In the genomic region with DNA sequence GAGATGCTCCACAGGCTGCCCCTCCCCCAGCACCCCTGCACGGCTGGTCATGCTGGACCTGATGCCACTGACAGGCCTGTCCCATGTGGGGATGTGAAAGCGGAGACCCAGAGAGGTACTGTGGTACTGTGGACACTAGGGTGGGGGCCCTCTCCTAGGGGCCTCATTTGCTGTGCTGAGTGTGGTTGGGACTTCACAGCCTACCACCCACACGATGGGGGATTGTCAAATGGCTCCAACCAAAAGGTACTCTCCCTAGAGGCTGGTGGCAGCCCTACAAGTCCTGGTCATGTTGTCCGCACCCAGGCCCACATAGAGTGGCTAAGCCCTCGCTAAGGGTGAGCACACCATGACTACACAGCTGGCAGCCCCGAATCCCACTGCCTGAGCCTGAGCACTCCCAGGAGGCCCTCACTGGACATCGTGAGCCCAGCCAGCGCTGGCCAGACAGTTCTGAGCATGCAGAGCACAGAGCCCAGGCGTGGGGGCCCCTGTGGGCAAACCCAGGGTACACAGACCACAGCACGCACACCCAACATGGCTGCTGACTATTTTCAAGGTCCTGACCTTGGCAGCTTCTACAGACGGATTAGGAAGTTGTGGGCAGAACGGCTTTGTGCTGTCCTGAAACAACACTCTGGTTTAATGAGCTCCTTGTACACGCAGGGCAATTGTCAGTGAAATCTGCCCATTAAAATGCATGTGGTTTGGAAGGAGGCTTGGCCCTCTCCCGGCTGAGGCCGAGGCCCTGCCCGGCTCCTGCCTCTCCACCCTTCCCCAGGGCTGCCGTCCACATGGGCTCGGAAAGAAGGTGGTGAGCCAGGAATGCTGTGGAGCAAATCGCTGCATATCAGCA, we compare ENCODE assay signal across 1 cellular context.
TF ChIP-seq lines count a peak whose summit lies in the region.

No MANE protein-coding gene starts in this region.

TF ChIP-seq in HepG2, 621 proteins besides CTCF, POLR2A, EP300 and RAD21 (continued from another document and continues in another):
- TF ChIP-seq, protein P1, sequence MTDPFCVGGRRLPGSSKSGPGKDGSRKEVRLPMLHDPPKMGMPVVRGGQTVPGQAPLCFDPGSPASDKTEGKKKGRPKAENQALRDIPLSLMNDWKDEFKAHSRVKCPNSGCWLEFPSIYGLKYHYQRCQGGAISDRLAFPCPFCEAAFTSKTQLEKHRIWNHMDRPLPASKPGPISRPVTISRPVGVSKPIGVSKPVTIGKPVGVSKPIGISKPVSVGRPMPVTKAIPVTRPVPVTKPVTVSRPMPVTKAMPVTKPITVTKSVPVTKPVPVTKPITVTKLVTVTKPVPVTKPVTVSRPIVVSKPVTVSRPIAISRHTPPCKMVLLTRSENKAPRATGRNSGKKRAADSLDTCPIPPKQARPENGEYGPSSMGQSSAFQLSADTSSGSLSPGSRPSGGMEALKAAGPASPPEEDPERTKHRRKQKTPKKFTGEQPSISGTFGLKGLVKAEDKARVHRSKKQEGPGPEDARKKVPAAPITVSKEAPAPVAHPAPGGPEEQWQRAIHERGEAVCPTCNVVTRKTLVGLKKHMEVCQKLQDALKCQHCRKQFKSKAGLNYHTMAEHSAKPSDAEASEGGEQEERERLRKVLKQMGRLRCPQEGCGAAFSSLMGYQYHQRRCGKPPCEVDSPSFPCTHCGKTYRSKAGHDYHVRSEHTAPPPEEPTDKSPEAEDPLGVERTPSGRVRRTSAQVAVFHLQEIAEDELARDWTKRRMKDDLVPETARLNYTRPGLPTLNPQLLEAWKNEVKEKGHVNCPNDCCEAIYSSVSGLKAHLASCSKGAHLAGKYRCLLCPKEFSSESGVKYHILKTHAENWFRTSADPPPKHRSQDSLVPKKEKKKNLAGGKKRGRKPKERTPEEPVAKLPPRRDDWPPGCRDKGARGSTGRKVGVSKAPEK (CRISPR knock-in tag; IDR thresholded peaks at IDR 0.05; ENCODE audit: borderline replicate concordance), result no peak; the same call in 1 of the 2 replicates
- TF ChIP-seq, protein P2, sequence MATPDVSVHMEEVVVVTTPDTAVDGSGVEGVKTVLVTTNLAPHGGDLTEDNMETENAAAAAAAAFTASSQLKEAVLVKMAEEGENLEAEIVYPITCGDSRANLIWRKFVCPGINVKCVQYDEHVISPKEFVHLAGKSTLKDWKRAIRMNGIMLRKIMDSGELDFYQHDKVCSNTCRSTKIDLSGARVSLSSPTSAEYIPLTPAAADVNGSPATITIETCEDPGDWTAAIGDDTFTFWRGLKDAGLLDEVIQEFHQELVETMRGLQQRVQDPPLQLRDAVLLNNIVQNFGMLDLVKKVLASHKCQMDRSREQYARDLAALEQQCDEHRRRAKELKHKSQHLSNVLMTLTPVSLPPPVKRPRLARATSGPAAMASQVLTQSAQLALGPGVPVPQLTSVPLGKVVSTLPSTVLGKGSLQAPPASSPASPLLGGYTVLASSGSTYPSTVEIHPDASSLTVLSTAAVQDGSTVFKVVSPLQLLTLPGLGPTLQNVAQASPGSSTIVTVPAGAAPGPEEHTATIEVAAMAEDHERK (CRISPR knock-in tag; IDR thresholded peaks at IDR 0.05; ENCODE audit: low read depth), result no peak
- TF ChIP-seq AGO2 (optimal IDR thresholded peaks at IDR 0.05; ENCODE audit: low read depth, low read length) (no peak), PRPF4 (IDR thresholded peaks at IDR 0.05; ENCODE audit: low read depth, low read length, poor library complexity, severe bottlenecking) (no peak), TCF7 (IDR thresholded peaks at IDR 0.05; ENCODE audit: low read depth) (no peak), ZFP90 (CRISPR knock-in tag; IDR thresholded peaks at IDR 0.05; ENCODE audit: borderline replicate concordance) (peak; percentile 60; the same call in 1 of the 2 replicates), ZFY (CRISPR knock-in tag; IDR thresholded peaks at IDR 0.05) (peak; percentile 48; the same call in 1 of the 2 replicates), ZNF768 (CRISPR knock-in tag; IDR thresholded peaks at IDR 0.05) (peak; percentile 42; the same call in 1 of the 2 replicates), ZC3H13 (CRISPR knock-in tag; IDR thresholded peaks at IDR 0.05) (no peak), SP2 (CRISPR knock-in tag; IDR thresholded peaks at IDR 0.05) (no peak), RELA (CRISPR knock-in tag; IDR thresholded peaks at IDR 0.05) (no peak), CREM (IDR thresholded peaks at IDR 0.05) (no peak), CREM (CRISPR knock-in tag; IDR thresholded peaks at IDR 0.05) (no peak), ZBTB7B (CRISPR knock-in tag; IDR thresholded peaks at IDR 0.05) (0 out of 2 replicates have a peak, but pooled peaks have one; percentile 37), ZNF317 (CRISPR knock-in tag; IDR thresholded peaks at IDR 0.05) (no peak), ZNF570 (CRISPR knock-in tag; IDR thresholded peaks at IDR 0.05; ENCODE audit: borderline replicate concordance) (no peak), ZBTB1 (CRISPR knock-in tag; IDR thresholded peaks at IDR 0.05; ENCODE audit: borderline replicate concordance) (no peak), ZNF326 (CRISPR knock-in tag; IDR thresholded peaks at IDR 0.05; ENCODE audit: borderline replicate concordance) (no peak), JUND (CRISPR knock-in tag; IDR thresholded peaks at IDR 0.05) (no peak), TOPORS (CRISPR knock-in tag; IDR thresholded peaks at IDR 0.05) (peak; percentile 55; the same call in 1 of the 2 replicates), ARNTL (CRISPR knock-in tag; IDR thresholded peaks at IDR 0.05) (no peak), ZNF816 (CRISPR knock-in tag; IDR thresholded peaks at IDR 0.05; ENCODE audit: borderline replicate concordance) (no peak), DNMT3B (CRISPR knock-in tag; conservative IDR thresholded peaks at IDR 0.05) (no peak), IRX3 (CRISPR knock-in tag; IDR thresholded peaks at IDR 0.05; ENCODE audit: borderline replicate concordance, low read depth) (no peak), MTA3 (CRISPR knock-in tag; IDR thresholded peaks at IDR 0.05) (no peak), RBM39 (IDR thresholded peaks at IDR 0.05; ENCODE audit: low read depth, low read length, poor library complexity, severe bottlenecking) (no peak), HDAC2 (CRISPR knock-in tag; IDR thresholded peaks at IDR 0.05) (0 out of 2 replicates have a peak, but pooled peaks have one; percentile 35), FOXO1 (CRISPR knock-in tag; IDR thresholded peaks at IDR 0.05) (peak; percentile 63), NFKBIZ (CRISPR knock-in tag; IDR thresholded peaks at IDR 0.05) (no peak), FOXP1 (IDR thresholded peaks at IDR 0.05) (no peak), FOXP1 (CRISPR knock-in tag; IDR thresholded peaks at IDR 0.05) (no peak), MIER2 (CRISPR knock-in tag; IDR thresholded peaks at IDR 0.05) (no peak), SUZ12 (IDR thresholded peaks at IDR 0.05; ENCODE audit: low read depth, low read length) (no peak), ZNF101 (CRISPR knock-in tag; IDR thresholded peaks at IDR 0.05; ENCODE audit: borderline replicate concordance, low read depth) (no peak), MAFG (CRISPR knock-in tag; IDR thresholded peaks at IDR 0.05) (no peak)
- TF ChIP-seq, protein P3, sequence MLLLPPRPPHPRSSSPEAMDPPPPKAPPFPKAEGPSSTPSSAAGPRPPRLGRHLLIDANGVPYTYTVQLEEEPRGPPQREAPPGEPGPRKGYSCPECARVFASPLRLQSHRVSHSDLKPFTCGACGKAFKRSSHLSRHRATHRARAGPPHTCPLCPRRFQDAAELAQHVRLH (CRISPR knock-in tag; IDR thresholded peaks at IDR 0.05; ENCODE audit: borderline replicate concordance, low read depth), result peak; percentile 27; the same call in 1 of the 2 replicates
- TF ChIP-seq, protein P4, sequence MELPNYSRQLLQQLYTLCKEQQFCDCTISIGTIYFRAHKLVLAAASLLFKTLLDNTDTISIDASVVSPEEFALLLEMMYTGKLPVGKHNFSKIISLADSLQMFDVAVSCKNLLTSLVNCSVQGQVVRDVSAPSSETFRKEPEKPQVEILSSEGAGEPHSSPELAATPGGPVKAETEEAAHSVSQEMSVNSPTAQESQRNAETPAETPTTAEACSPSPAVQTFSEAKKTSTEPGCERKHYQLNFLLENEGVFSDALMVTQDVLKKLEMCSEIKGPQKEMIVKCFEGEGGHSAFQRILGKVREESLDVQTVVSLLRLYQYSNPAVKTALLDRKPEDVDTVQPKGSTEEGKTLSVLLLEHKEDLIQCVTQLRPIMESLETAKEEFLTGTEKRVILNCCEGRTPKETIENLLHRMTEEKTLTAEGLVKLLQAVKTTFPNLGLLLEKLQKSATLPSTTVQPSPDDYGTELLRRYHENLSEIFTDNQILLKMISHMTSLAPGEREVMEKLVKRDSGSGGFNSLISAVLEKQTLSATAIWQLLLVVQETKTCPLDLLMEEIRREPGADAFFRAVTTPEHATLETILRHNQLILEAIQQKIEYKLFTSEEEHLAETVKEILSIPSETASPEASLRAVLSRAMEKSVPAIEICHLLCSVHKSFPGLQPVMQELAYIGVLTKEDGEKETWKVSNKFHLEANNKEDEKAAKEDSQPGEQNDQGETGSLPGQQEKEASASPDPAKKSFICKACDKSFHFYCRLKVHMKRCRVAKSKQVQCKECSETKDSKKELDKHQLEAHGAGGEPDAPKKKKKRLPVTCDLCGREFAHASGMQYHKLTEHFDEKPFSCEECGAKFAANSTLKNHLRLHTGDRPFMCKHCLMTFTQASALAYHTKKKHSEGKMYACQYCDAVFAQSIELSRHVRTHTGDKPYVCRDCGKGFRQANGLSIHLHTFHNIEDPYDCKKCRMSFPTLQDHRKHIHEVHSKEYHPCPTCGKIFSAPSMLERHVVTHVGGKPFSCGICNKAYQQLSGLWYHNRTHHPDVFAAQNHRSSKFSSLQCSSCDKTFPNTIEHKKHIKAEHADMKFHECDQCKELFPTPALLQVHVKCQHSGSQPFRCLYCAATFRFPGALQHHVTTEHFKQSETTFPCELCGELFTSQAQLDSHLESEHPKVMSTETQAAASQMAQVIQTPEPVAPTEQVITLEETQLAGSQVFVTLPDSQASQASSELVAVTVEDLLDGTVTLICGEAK (IDR thresholded peaks at IDR 0.05), result no peak
- TF ChIP-seq, protein P4 (CRISPR knock-in tag; IDR thresholded peaks at IDR 0.05), result 0 out of 2 replicates have a peak, but pooled peaks have one; percentile 39
- TF ChIP-seq, protein P5, sequence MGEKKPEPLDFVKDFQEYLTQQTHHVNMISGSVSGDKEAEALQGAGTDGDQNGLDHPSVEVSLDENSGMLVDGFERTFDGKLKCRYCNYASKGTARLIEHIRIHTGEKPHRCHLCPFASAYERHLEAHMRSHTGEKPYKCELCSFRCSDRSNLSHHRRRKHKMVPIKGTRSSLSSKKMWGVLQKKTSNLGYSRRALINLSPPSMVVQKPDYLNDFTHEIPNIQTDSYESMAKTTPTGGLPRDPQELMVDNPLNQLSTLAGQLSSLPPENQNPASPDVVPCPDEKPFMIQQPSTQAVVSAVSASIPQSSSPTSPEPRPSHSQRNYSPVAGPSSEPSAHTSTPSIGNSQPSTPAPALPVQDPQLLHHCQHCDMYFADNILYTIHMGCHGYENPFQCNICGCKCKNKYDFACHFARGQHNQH (CRISPR knock-in tag; IDR thresholded peaks at IDR 0.05), result peak; percentile 37; the same call in 1 of the 2 replicates
- TF ChIP-seq, protein P6, sequence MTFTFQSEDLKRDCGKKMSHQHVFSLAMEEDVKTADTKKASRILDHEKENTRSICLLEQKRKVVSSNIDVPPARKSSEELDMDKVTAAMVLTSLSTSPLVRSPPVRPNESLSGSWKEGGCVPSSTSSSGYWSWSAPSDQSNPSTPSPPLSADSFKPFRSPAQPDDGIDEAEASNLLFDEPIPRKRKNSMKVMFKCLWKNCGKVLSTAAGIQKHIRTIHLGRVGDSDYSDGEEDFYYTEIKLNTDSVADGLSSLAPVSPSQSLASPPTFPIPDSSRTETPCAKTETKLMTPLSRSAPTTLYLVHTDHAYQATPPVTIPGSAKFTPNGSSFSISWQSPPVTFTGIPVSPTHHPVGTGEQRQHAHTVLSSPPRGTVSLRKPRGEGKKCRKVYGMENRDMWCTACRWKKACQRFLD (CRISPR knock-in tag; IDR thresholded peaks at IDR 0.05; ENCODE audit: borderline replicate concordance), result 0 out of 2 replicates have a peak, but pooled peaks have one; percentile 39
- TF ChIP-seq, protein P7, sequence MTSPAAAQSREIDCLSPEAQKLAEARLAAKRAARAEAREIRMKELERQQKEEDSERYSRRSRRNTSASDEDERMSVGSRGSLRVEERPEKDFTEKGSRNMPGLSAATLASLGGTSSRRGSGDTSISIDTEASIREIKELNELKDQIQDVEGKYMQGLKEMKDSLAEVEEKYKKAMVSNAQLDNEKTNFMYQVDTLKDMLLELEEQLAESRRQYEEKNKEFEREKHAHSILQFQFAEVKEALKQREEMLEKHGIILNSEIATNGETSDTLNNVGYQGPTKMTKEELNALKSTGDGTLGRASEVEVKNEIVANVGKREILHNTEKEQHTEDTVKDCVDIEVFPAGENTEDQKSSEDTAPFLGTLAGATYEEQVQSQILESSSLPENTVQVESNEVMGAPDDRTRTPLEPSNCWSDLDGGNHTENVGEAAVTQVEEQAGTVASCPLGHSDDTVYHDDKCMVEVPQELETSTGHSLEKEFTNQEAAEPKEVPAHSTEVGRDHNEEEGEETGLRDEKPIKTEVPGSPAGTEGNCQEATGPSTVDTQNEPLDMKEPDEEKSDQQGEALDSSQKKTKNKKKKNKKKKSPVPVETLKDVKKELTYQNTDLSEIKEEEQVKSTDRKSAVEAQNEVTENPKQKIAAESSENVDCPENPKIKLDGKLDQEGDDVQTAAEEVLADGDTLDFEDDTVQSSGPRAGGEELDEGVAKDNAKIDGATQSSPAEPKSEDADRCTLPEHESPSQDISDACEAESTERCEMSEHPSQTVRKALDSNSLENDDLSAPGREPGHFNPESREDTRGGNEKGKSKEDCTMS (CRISPR knock-in tag; conservative IDR thresholded peaks at IDR 0.05), result no peak
